9 cellular contexts compared by ENCODE assay signal in the genomic region with DNA sequence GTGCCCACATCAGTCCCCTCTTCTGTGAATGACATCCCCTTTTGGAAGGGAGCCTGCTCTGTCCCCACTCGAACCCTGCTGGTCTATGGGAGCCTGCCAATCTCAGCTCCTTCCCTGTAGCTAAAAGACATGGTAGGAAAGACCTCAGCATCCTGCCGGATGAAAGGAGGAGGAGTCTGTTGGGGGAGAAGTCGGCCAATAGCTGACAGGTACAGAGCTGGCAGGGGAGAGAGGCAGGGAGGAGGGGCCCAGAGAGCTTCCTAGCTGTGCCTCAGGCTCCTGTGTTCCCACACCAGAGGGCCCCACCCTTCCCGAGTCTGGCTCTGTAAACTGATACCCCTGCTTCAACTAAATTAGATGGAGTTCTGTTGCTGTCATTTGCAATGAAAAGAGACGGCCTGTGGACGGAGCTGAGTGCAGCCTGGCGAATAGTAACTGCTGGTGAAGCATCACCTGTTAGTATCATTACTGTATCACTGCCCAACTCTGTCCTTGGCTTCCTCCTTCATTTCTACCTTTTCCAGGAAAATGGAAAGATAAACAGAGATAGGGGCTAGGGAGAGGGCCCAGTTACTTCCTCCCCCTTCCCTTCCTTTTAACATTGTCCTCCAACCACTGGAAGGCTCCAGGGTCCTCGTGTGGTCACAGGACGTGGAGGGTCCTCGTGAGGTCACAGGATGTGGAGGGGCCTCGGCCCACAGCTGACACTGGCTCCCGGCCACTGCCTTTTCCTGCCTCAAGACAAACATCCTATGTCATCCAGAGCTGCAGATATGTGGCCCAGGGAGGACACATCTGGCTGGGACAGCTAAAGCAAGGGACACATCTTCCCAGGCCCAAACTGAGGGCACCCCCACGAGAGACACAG. TPM values are rescaled to one million over a fixed set of nuclear protein-coding genes. Genes with fewer than 3 reads are reported as not detected.
DNase-seq lines count a peak whose midpoint lies in the region; ATAC-seq and TF ChIP-seq lines count a peak whose summit lies in the region.
"Had no signal": no experiment of that assay in that cellular context is flagged by ENCODE, and none has a peak within 500 bp of the region (broad histone marks: within the 10 kb centered on the region; RNA-seq: fewer than 3 reads in every experiment).

No MANE protein-coding gene starts in this region.

- no peak for ATAC-seq in GM19023 (IDR thresholded peaks at IDR 0.05; ENCODE audit: unreplicated experiment)
- ATAC-seq in CD4-positive, alpha-beta T cell (ENCODE audit: poor library complexity) = no peak
- ATAC-seq: left colon had no signal

- POLR2A ChIA-PET in CD4-positive, alpha-beta T cell (lab: Charles Lee) = interaction anchor here (0.6 kb wide), 1 partner anchor 838 kb away, joined by 3 read pairs; no protein-coding TSS in a partner anchor

- H3K4me1 ChIP-seq in SJCRH30 = peaks cover 24% of the 10 kb centered on the region
- H3K4me1 ChIP-seq in right atrium auricular region = peaks cover 0 to 40% of the 10 kb centered on the region in 2 donors
- peaks cover 71% of the 10 kb centered on the region for H3K4me1 ChIP-seq in testis

- H3K27me3 ChIP-seq in SJCRH30 (no peaks in the 10 kb centered on the region), right atrium auricular region (no peaks in the 10 kb centered on the region), testis (no peaks in the 10 kb centered on the region)
- H3K27me3 ChIP-seq in CD4-positive, alpha-beta T cell (ENCODE audit: control insufficient read depth, insufficient read depth, low read length) = no peaks in the 10 kb centered on the region

- H3K4me1 Mint-ChIP-seq in CD4-positive, alpha-beta T cell (ENCODE audit: low read depth) = no peaks in the 10 kb centered on the region

- no peaks in the 10 kb centered on the region for H3K36me3 Mint-ChIP-seq in CD4-positive, alpha-beta T cell (ENCODE audit: low read depth)

- intact Hi-C loops in testis (cut with DNase I; ENCODE audit: low total_unique reads) = no loop called here
- intact Hi-C loops in CD4-positive, alpha-beta T cell (cut with DNase I, micrococcal nuclease) = no loop called here

- H3K9me3 ChIP-seq in SJCRH30 (replicated peaks) (no peaks in the 10 kb centered on the region), right atrium auricular region (no peaks in the 10 kb centered on the region), testis (no peaks in the 10 kb centered on the region)
- no peaks in the 10 kb centered on the region for H3K9me3 ChIP-seq in CD4-positive, alpha-beta T cell (ENCODE audit: control insufficient read depth, low read length)

- 22 to 33% methylated on average over 12 to 13 of the region's 13 CpGs for WGBS in testis, 2 donors

- TF ChIP-seq CTCF in right atrium auricular region (IDR thresholded peaks at IDR 0.05) = no peak
- no peak for TF ChIP-seq CTCF in testis (IDR thresholded peaks at IDR 0.05)
- no peak for TF ChIP-seq CTCF in CD4-positive, alpha-beta T cell (IDR thresholded peaks at IDR 0.05)

- peaks cover 4% of the 10 kb centered on the region for H3K27me3 Mint-ChIP-seq in CD4-positive, alpha-beta T cell

- peak overlapping the region; percentile 73 for H3K27ac ChIP-seq in SJCRH30
- H3K27ac ChIP-seq in right atrium auricular region = peak overlapping the region; percentile 39 to 67
- peak overlapping the region; percentile 79 to 83 for H3K27ac ChIP-seq in testis
- no peak overlapping the region for H3K27ac ChIP-seq in CD4-positive, alpha-beta T cell (ENCODE audit: low read depth, low read length)

- TF ChIP-seq POLR2A in testis (IDR thresholded peaks at IDR 0.05) = no peak

- peak; percentile 88 for DNase-seq in NCI-H1436 treated with DMSO at 0.1 percent for 48 hours (lab: John Stamatoyannopoulos, UW)
- peak; percentile 76 to 85 for DNase-seq in SJCRH30
- DNase-seq in right atrium auricular region (ENCODE audit: low spot score) = peak; percentile 59
- DNase-seq in testis = peak; percentile 70
- DNase-seq in midbrain (lab: John Stamatoyannopoulos, UW) = no peak
- no peak for DNase-seq in CD4-positive, alpha-beta T cell
- DNase-seq in stimulated activated CD4-positive, alpha-beta T cell treated with anti-CD3 and anti-CD28 coated beads, Interleukin-4, amount 100 ng/mL, for 4 hours = no peak
- DNase-seq: left colon had no signal

- H3K4me3 ChIP-seq in SJCRH30 (no peak overlapping the region), right atrium auricular region (peak overlapping the region in 1 of 2 donors; percentile 11), testis (peak overlapping the region in 1 of 2 donors; percentile 33)

- H3K9me3 Mint-ChIP-seq in CD4-positive, alpha-beta T cell = no peaks in the 10 kb centered on the region

- H3K36me3 ChIP-seq in SJCRH30 (no peaks in the 10 kb centered on the region), right atrium auricular region (no peaks in the 10 kb centered on the region), testis (ENCODE audit: low read depth, missing control alignments) (no peaks in the 10 kb centered on the region)

- no peak overlapping the region for H3K27ac Mint-ChIP-seq in CD4-positive, alpha-beta T cell

- CTCF ChIA-PET in CD4-positive, alpha-beta T cell (lab: Charles Lee) = interaction anchor here (1.6 kb wide), 1 partner anchor 53 kb away, joined by 5 read pairs; no protein-coding TSS in a partner anchor

- H3K4me3 Mint-ChIP-seq in CD4-positive, alpha-beta T cell = no peak overlapping the region

RNA-seq across cellular contexts. Expression of a gene that starts 15.1 kb away (rescaled TPM):
- total RNA-seq in SJCRH30 (2014; rRNA removed; shearing (Covaris generic)) = 86.9 and 90.1 TPM in 2 replicates
- total RNA-seq in right atrium auricular region = 10 to 100 TPM; 28.6 to 42.6 TPM
- total RNA-seq in testis = 100 to 1,000 TPM; 191 to 439 TPM
- polyA plus RNA-seq in testis (ENCODE audit: insufficient read depth, low read depth, low replicate concordance) = 186 TPM
- not detected for total RNA-seq in CD4-positive, alpha-beta T cell

RNA-seq across cellular contexts. Expression of a gene that starts 36.8 kb away (rescaled TPM):
- 0.14 and 0.15 TPM in 2 replicates for total RNA-seq in SJCRH30 (2014; rRNA removed; shearing (Covaris generic))
- under 1 TPM; 0.59 to 0.78 TPM for total RNA-seq in right atrium auricular region
- 1 to 10 TPM; 5.3 to 7.6 TPM for total RNA-seq in testis
- polyA plus RNA-seq in testis (ENCODE audit: insufficient read depth, low read depth, low replicate concordance) = 8.3 TPM
- 1 to 10 TPM; 1.7 to 2.1 TPM for total RNA-seq in CD4-positive, alpha-beta T cell

Comparison
In these comparisons a context has a peak if more than half of its experiments do, and no peak if none do; other contexts are left out.
1. DNase-seq: peak in NCI-H1436 treated with DMSO at 0.1 percent for 48 hours (single experiment), SJCRH30 (2 of 2), right atrium auricular region (single experiment) and testis (single experiment); none in midbrain (single experiment), CD4-positive, alpha-beta T cell (0 of 10) and stimulated activated CD4-positive, alpha-beta T cell treated with anti-CD3 and anti-CD28 coated beads, Interleukin-4, amount 100 ng/mL, for 4 hours (0 of 2).
2. RNA of a gene that starts 15.1 kb away (total RNA-seq): 191 to 439 TPM in testis, 86.9 to 90.1 TPM in SJCRH30 and 28.6 to 42.6 TPM in right atrium auricular region; not detected in CD4-positive, alpha-beta T cell; every median in the first group is over 10 times any median in the second.